ENCODE assay signal across 7 cellular contexts in genomic region chr16:24253192-24253591, GRCh38. TPM values are rescaled to one million over a fixed set of nuclear protein-coding genes. Genes with fewer than 3 reads are reported as not detected.
DNase-seq lines count a peak whose midpoint lies in the region; ATAC-seq, FAIRE-seq and TF ChIP-seq lines count a peak whose summit lies in the region.

No MANE protein-coding gene starts in this region.

- under 1% methylated on average over 7 of the region's 7 CpGs for WGBS in GM12878 (ENCODE audit: insufficient coverage, insufficient replicate concordance, low lambda C conversion rate, missing lambda C conversion rate)

- no peaks in the 10 kb centered on the region for H3K9me2 ChIP-seq in Karpas-422 (replicated peaks; ENCODE audit: insufficient read depth, low read length)

- TF ChIP-seq CTCF in GM06990 (IDR thresholded peaks at IDR 0.05; ENCODE audit: insufficient read depth, low read length, poor library complexity, severe bottlenecking), result peak; percentile 81
- TF ChIP-seq CTCF in GM12878 (IDR thresholded peaks at IDR 0.05 in 2 of 3, conservative IDR thresholded peaks at IDR 0.05 in 1 of 3; ENCODE audit: control insufficient read depth in 2 of 3, extremely low read depth in 1 of 3, insufficient read depth in 1 of 3, low read depth in 3 of 3, low read length in 3 of 3), result peak; percentile 60 to 78 (median 71)

- TF ChIP-seq POLR2A in GM12878 (IDR thresholded peaks at IDR 0.05; ENCODE audit: low read depth, low read length), result no peak

- POLR2A ChIA-PET in GM12878 (lab: Charles Lee), result no interaction called here

- H3K4me1 ChIP-seq in Karpas-422 (ENCODE audit: low read length), result no peaks in the 10 kb centered on the region
- H3K4me1 ChIP-seq in GM12878 (ENCODE audit: control insufficient read depth, insufficient read depth, low read length), result no peaks in the 10 kb centered on the region

- no peaks in the 10 kb centered on the region for H4K20me1 ChIP-seq in Karpas-422 (ENCODE audit: insufficient read depth, low read depth, low read length)
- H4K20me1 ChIP-seq in GM12878 (ENCODE audit: control insufficient read depth, insufficient read depth), result no peaks in the 10 kb centered on the region

- peaks cover 6% of the 10 kb centered on the region; the same call in 1 of the 2 replicates for H3K27me3 ChIP-seq in GM06990 (replicated peaks; ENCODE audit: control insufficient read depth, insufficient read depth, low read length)
- no peaks in the 10 kb centered on the region for H3K27me3 ChIP-seq in Karpas-422 (ENCODE audit: low read length)
- H3K27me3 ChIP-seq in GM12878 (replicated peaks in 1 of 2; ENCODE audit: control insufficient read depth in 2 of 2, insufficient read depth in 2 of 2, low read length in 1 of 2), result peaks cover 0 to 5% of the 10 kb centered on the region in 2 experiments; a peak in 3 of 4 replicates

- ATAC-seq in SK-N-SH treated with all-trans-retinoic acid at 6 μM for 48 hours (peak; percentile 77), GM12878 (peak; percentile 95), sciatic nerve (no peak)

- BruUV-seq in GM12878 (replicated peaks; lab: Mats Ljungman, UMichigan), result no TSS peak

- H3K4me2 ChIP-seq in Karpas-422 (ENCODE audit: low read depth, low read length, poor library complexity, severe bottlenecking) (no peak overlapping the region), GM12878 (ENCODE audit: control insufficient read depth, insufficient read depth) (no peak overlapping the region)

- RAD21 ChIA-PET in GM12878 (lab: Charles Lee; ENCODE audit: unreplicated experiment), result interaction anchor here (1.0 to 2.2 kb wide), 9 partner anchors 182 to 519 kb away, joined by 3 to 14 read pairs (median 5); no protein-coding TSS in a partner anchor

- DNase-seq in GM06990 (ENCODE audit: extremely low read depth, insufficient read length) (peak; percentile 21), Karpas-422 (peak; percentile 79), GM12878 (ENCODE audit: low read depth, low spot score) (no peak), islet precursor cell (peak; percentile 73), sciatic nerve (ENCODE audit: low spot score) (no peak)
- DNase-seq in stimulated activated CD4-positive, alpha-beta T cell treated with anti-CD3 and anti-CD28 coated beads, Interleukin-4, amount 100 ng/mL, for 48 hours (ENCODE audit: low read depth in 2 of 2), result peak; percentile 6 to 11

- H3K79me2 ChIP-seq in Karpas-422 (ENCODE audit: low read length), result no peaks in the 10 kb centered on the region
- H3K79me2 ChIP-seq in GM12878 (ENCODE audit: control insufficient read depth, insufficient read depth, low read length), result no peaks in the 10 kb centered on the region

- H3K9ac ChIP-seq in Karpas-422 (ENCODE audit: low read length), result no peak overlapping the region
- H3K9ac ChIP-seq in GM12878 (ENCODE audit: control insufficient read depth, insufficient read depth, low read length), result no peak overlapping the region

- SMC1A ChIA-PET in GM12878 (lab: Charles Lee; ENCODE audit: uncharacterized antibody, unreplicated experiment), result interaction anchor here (0.6 to 2.7 kb wide), 16 partner anchors 9 to 536 kb away, joined by 3 to 17 read pairs (median 4); no protein-coding TSS in a partner anchor

- intact Hi-C loops in GM12878 (cut with micrococcal nuclease; ENCODE audit: unreplicated experiment) (loop anchor here (2.0 to 10.0 kb wide), 4 partner anchors 58 to 516 kb away; no protein-coding TSS in a partner anchor), sciatic nerve (cut with DNase I) (loop anchor here (10.0 kb wide), 1 partner anchor 208 kb away; no protein-coding TSS in a partner anchor)

- in situ Hi-C loops in GM12878 (cut with MboI), result loop anchor here (5.0 to 10.0 kb wide), 3 partner anchors 211 to 518 kb away; no protein-coding TSS in a partner anchor

- no peak overlapping the region for H2AFZ ChIP-seq in Karpas-422 (ENCODE audit: low read length)
- H2AFZ ChIP-seq in GM12878 (ENCODE audit: control insufficient read depth, low read depth, low read length), result no peak overlapping the region

- H3K4me3 ChIP-seq in GM06990 (replicated peaks; ENCODE audit: low read depth, low read length) (no peak overlapping the region), Karpas-422 (ENCODE audit: low read length) (no peak overlapping the region), GM12878 (no peak overlapping the region)

- FAIRE-seq in GM12878 (lab: Jason Lieb, UNC), result peak; percentile 41

- CTCF ChIA-PET in GM12878 (lab: Yijun Ruan, JAX), result interaction anchor here (0.6 to 3.2 kb wide), 42 partner anchors 9 to 528 kb away, joined by 3 to 32 read pairs (median 4); no protein-coding TSS in a partner anchor

- TF ChIP-seq EP300 in GM12878 (IDR thresholded peaks at IDR 0.05; ENCODE audit: borderline replicate concordance in 1 of 2, control insufficient read depth in 1 of 2, low read depth in 2 of 2, low read length in 2 of 2), result no peak

- H3K27ac ChIP-seq in Karpas-422 (ENCODE audit: low read length) (no peak overlapping the region), GM12878 (ENCODE audit: control insufficient read depth, insufficient read depth) (no peak overlapping the region)

- peak; percentile 62 for TF ChIP-seq RAD21 in GM12878 (IDR thresholded peaks at IDR 0.05; ENCODE audit: insufficient read depth, low read depth, low read length)

- H3K9me3 ChIP-seq in Karpas-422 (ENCODE audit: low read length), result no peaks in the 10 kb centered on the region
- no peaks in the 10 kb centered on the region for H3K9me3 ChIP-seq in GM12878 (replicated peaks; ENCODE audit: control insufficient read depth, insufficient read depth, low read length)

- H3K36me3 ChIP-seq in GM06990 (ENCODE audit: control insufficient read depth, insufficient read depth, low read length), result no peaks in the 10 kb centered on the region
- H3K36me3 ChIP-seq in Karpas-422 (ENCODE audit: insufficient read depth, low read length), result no peaks in the 10 kb centered on the region
- no peaks in the 10 kb centered on the region for H3K36me3 ChIP-seq in GM12878 (ENCODE audit: control insufficient read depth in 2 of 2, insufficient read depth in 2 of 2, low read length in 1 of 2)

TF ChIP-seq in GM12878, 131 proteins besides CTCF, POLR2A, EP300 and RAD21 (continues in another document):
- TF ChIP-seq RELB (IDR thresholded peaks at IDR 0.05; ENCODE audit: low read depth) (no peak), NKRF (conservative IDR thresholded peaks at IDR 0.05) (no peak), FOXK2 (IDR thresholded peaks at IDR 0.05) (no peak), RELA (IDR thresholded peaks at IDR 0.05; ENCODE audit: borderline replicate concordance, partially characterized antibody) (no peak), ATF7 (IDR thresholded peaks at IDR 0.05; ENCODE audit: low read depth) (0 out of 2 replicates have a peak, but pooled peaks have one; percentile 26), LARP7 (IDR thresholded peaks at IDR 0.05) (no peak), ASH2L (IDR thresholded peaks at IDR 0.05; ENCODE audit: borderline replicate concordance, low read depth) (no peak), MYC (IDR thresholded peaks at IDR 0.05; ENCODE audit: insufficient read depth, insufficient read length, insufficient replicate concordance, low read length, severe bottlenecking) (no peak), BMI1 (IDR thresholded peaks at IDR 0.05; ENCODE audit: borderline replicate concordance) (no peak)

RNA-seq across cellular contexts. Expression of gene CACNG3, which starts 2.9 kb away (rescaled TPM):
- not detected in 2 replicates for total RNA-seq in Karpas-422 (2014; rRNA removed; shearing (Covaris generic); ENCODE audit: low replicate concordance)
- 0.15 and 0.27 TPM in 2 replicates for total RNA-seq in GM12878 (2013; cell fraction: nucleolus; rRNA removed)
- total RNA-seq in GM12878 (2014; rRNA removed) (not detected in 2 replicates), GM12878 (2014; rRNA removed; fragmentation: Illumina TruSeq; extraction: Trizol) (not detected in 2 replicates), GM12878 (2021) (not detected in 2 replicates), sciatic nerve (not detected)
- polyA plus RNA-seq in GM12878 (2011; ENCODE audit: low read depth), result not detected
- polyA plus RNA-seq in GM12878 (2011; rRNA removed) (0.04 TPM in 1 of 2 replicates, not detected in the other), GM12878 (2014; fragmentation: Illumina TruSeq; extraction: Trizol) (not detected in 2 replicates), GM12878 (2014; fragmentation: Nextera tagmentation; extraction: Ambion mirVana) (not detected), GM12878 (2014; rRNA removed) (not detected in 2 replicates), GM12878 (2016; fragmentation: Nextera tagmentation; extraction: Ambion mirVana) (not detected)
- polyA plus RNA-seq in GM12878 (2011; cell fraction: cytosol; rRNA removed), result 0.04 and 0.08 TPM in 2 replicates
- not detected in 2 replicates for polyA plus RNA-seq in GM12878 (2011; cell fraction: nucleus; rRNA removed)
- polyA plus RNA-seq in GM12878 (2012), result not detected in 2 replicates
- polyA minus RNA-seq in GM12878 (2011; rRNA and poly(A)+ RNA removed), result not detected in 2 replicates
- not detected in 2 replicates for polyA minus RNA-seq in GM12878 (2011; cell fraction: cytosol; rRNA and poly(A)+ RNA removed)
- not detected in 2 replicates for polyA minus RNA-seq in GM12878 (2011; cell fraction: nucleus; rRNA and poly(A)+ RNA removed)

Comparison
In these comparisons a context has a peak if more than half of its experiments do, and no peak if none do; other contexts are left out.
1. DNase-seq: peak in GM06990 (single experiment), Karpas-422 (single experiment), islet precursor cell (single experiment) and stimulated activated CD4-positive, alpha-beta T cell treated with anti-CD3 and anti-CD28 coated beads, Interleukin-4, amount 100 ng/mL, for 48 hours (2 of 2); none in GM12878 (single experiment) and sciatic nerve (single experiment).